Comparison of ENCODE assay signal across 1 cellular context in the genomic region with DNA sequence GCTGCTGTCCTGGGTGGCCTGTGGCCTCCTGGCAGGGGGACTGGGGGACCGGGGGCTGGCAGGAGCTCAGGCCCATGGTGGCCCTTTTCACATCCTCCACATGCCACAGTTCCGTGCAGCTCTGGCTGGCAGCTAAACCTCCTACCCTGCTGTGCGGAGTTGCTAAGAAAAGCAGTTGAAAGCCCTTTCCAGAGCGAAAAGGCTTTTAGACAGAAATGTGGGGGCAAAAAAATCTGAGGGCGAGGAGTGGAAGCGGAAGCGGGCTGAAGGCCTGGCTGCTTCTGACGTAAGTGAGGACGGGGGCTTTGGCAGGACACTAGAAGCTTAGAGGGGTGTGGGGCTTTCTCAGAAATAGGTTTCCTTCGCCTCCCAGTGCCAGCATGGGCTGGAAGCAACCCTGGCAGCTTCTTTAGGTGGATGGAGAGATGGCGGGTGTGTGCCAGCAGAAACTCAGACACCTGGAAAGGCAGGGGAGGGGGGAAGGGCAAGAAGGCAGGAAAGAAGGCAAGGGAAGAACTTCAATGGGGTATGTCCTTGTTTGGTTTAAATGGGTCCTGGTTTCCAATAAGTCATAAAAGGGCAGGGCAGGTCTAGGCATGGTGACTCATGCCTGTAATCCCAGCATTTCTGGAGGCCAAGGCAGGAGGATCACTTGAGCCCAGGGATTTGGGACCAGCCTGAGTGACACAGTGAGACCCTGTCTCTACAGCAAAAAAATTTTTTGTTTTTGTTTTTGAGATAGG.
TF ChIP-seq lines count a peak whose summit lies in the region.

No MANE protein-coding gene starts in this region.

TF ChIP-seq in HCT116, 20 proteins besides CTCF, POLR2A, EP300 and RAD21:
- no peak for TF ChIP-seq POLR2AphosphoS5 (IDR thresholded peaks at IDR 0.05; ENCODE audit: low read depth, low read length)
- TF ChIP-seq SRF (IDR thresholded peaks at IDR 0.05; ENCODE audit: low read depth), result 0 out of 2 replicates have a peak, but pooled peaks have one; percentile 35
